30 cellular contexts compared by ENCODE assay signal in genomic region chr16:20380782-20381181, GRCh38. TPM values are rescaled to one million over a fixed set of nuclear protein-coding genes. Genes with fewer than 3 reads are reported as not detected.
"Had no signal": no experiment of that assay in that cellular context is flagged by ENCODE, and none has a peak within 500 bp of the region (broad histone marks: within the 10 kb centered on the region; RNA-seq: fewer than 3 reads in every experiment).

No MANE protein-coding gene starts in this region.

- H3K36me3 ChIP-seq: brain microvascular endothelial cell, cardiac muscle cell, SJCRH30 had no signal

- H3K36me3 Mint-ChIP-seq: activated naive CD4-positive, alpha-beta T cell treated with anti-CD3 and anti-CD28 coated beads, Interleukin-2, amount 50 U/mL, for 24 hours had no signal

- DNase-seq: activated CD4-positive, alpha-beta T cell treated with anti-CD3 and anti-CD28 coated beads for 36 hours; activated CD4-positive, alpha-beta T cell treated with anti-CD3 and anti-CD28 coated beads, Interleukin-2, amount 50 U/mL, for 1 hour; activated CD4-positive, CD25-positive, alpha-beta regulatory T cell; activated CD8-positive, alpha-beta T cell treated with anti-CD3 and anti-CD28 coated beads, Interleukin-2, amount 10 ng/mL, durations not matched to agents 7 days and 5 days; activated effector memory CD4-positive, alpha-beta T cell treated with Interleukin-2 at 50 U/mL for 16 hours; activated naive CD4-positive, alpha-beta T cell; activated T-cell treated with anti-CD3 and anti-CD28 coated beads, Interleukin-2, amount 50 U/mL, for 24 hours; brain microvascular endothelial cell; Kasumi-1; KBM-7; NCI-H1105 treated with DMSO at 0.1 percent for 48 hours; NCI-H1436 treated with DMSO at 0.1 percent for 48 hours; NCI-H187; NCI-H2081; NCI-H2171; NCI-H2227 treated with DMSO at 0.1 percent for 48 hours; NCI-H526; Right ventricle myocardium superior; RPMI8226; SJCRH30; SK-N-SH; T-helper 1 cell had no signal

- H3K4me3 Mint-ChIP-seq: activated CD4-positive, alpha-beta T cell treated with anti-CD3 and anti-CD28 coated beads for 36 hours; activated CD8-positive, alpha-beta T cell treated with anti-CD3 and anti-CD28 coated beads, Interleukin-2, amount 10 ng/mL, durations not matched to agents 7 days and 5 days; activated naive CD4-positive, alpha-beta T cell treated with anti-CD3 and anti-CD28 coated beads, Interleukin-2, amount 50 U/mL, for 24 hours; activated T-cell treated with anti-CD3 and anti-CD28 coated beads, Interleukin-2, amount 50 U/mL, for 24 hours; activated T-helper 1 cell treated with anti-CD3 and anti-CD28 coated beads, Interleukin-12 subunit alpha, Interleukin-12 subunit beta, Interleukin-2, Interleukin-4 antibody, amounts not matched to agents 30 ng/mL and 10 ng/mL and 1 ng/mL, durations not matched to agents 14 hours and 24 hours and 36 hours had no signal

- H3K9me3 ChIP-seq: SJCRH30, SK-N-SH had no signal

- H3K27ac Mint-ChIP-seq: activated CD4-positive, alpha-beta T cell treated with anti-CD3 and anti-CD28 coated beads for 36 hours; activated CD8-positive, alpha-beta T cell treated with anti-CD3 and anti-CD28 coated beads, Interleukin-2, amount 10 ng/mL, durations not matched to agents 7 days and 5 days; activated naive CD4-positive, alpha-beta T cell treated with anti-CD3 and anti-CD28 coated beads, Interleukin-2, amount 50 U/mL, for 24 hours; activated T-cell treated with anti-CD3 and anti-CD28 coated beads, Interleukin-2, amount 50 U/mL, for 24 hours; activated T-helper 1 cell treated with anti-CD3 and anti-CD28 coated beads, Interleukin-12 subunit alpha, Interleukin-12 subunit beta, Interleukin-2, Interleukin-4 antibody, amounts not matched to agents 30 ng/mL and 10 ng/mL and 1 ng/mL, durations not matched to agents 14 hours and 24 hours and 36 hours had no signal

- H3K27me3 ChIP-seq: brain microvascular endothelial cell, SJCRH30 had no signal

- H3K4me1 ChIP-seq: SJCRH30 had no signal

- FAIRE-seq: astrocyte had no signal

- ATAC-seq: activated CD4-positive, alpha-beta T cell treated with anti-CD3 and anti-CD28 coated beads for 36 hours; activated CD8-positive, alpha-beta T cell treated with anti-CD3 and anti-CD28 coated beads, Interleukin-2, amount 10 ng/mL, durations not matched to agents 7 days and 5 days had no signal

- H3K4me3 ChIP-seq: cardiac muscle cell, SJCRH30 had no signal

- H3K27ac ChIP-seq: brain microvascular endothelial cell, cardiac muscle cell, SJCRH30, VCaP had no signal

- H3K4me1 Mint-ChIP-seq: activated CD4-positive, alpha-beta T cell treated with anti-CD3 and anti-CD28 coated beads for 36 hours; activated naive CD4-positive, alpha-beta T cell treated with anti-CD3 and anti-CD28 coated beads, Interleukin-2, amount 50 U/mL, for 24 hours had no signal

- H3K9me3 Mint-ChIP-seq: activated naive CD4-positive, alpha-beta T cell treated with anti-CD3 and anti-CD28 coated beads, Interleukin-2, amount 50 U/mL, for 24 hours; activated T-cell treated with anti-CD3 and anti-CD28 coated beads, Interleukin-2, amount 50 U/mL, for 24 hours; activated T-helper 1 cell treated with anti-CD3 and anti-CD28 coated beads, Interleukin-12 subunit alpha, Interleukin-12 subunit beta, Interleukin-2, Interleukin-4 antibody, amounts not matched to agents 30 ng/mL and 10 ng/mL and 1 ng/mL, durations not matched to agents 14 hours and 24 hours and 36 hours had no signal

RNA-seq across cellular contexts. Expression of gene PDILT, which starts 23.8 kb away (rescaled TPM):
- total RNA-seq: activated CD4-positive, alpha-beta T cell treated with anti-CD3 and anti-CD28 coated beads for 36 hours; activated CD8-positive, alpha-beta T cell treated with anti-CD3 and anti-CD28 coated beads, Interleukin-2, amount 10 ng/mL, durations not matched to agents 7 days and 5 days; activated T-helper 1 cell treated with anti-CD3 and anti-CD28 coated beads, Interleukin-12 subunit alpha, Interleukin-12 subunit beta, Interleukin-2, Interleukin-4 antibody, amounts not matched to agents 30 ng/mL and 10 ng/mL and 1 ng/mL, durations not matched to agents 14 hours and 24 hours and 36 hours; astrocyte; cardiac muscle cell; NCI-H460; OCI-LY7; Right ventricle myocardium superior; SJCRH30; T-helper 2 cell treated with Interferon-gamma antibody and Interleukin-4, amounts not matched to agents 100 ng/mL and 5 ng/mL, for 36 hours had no signal
- polyA plus RNA-seq: cardiac muscle cell, SK-N-SH had no signal

RNA-seq across cellular contexts. Expression of gene UMOD, which starts 28.3 kb away (rescaled TPM):
- total RNA-seq: activated CD4-positive, alpha-beta T cell treated with anti-CD3 and anti-CD28 coated beads for 36 hours; activated CD8-positive, alpha-beta T cell treated with anti-CD3 and anti-CD28 coated beads, Interleukin-2, amount 10 ng/mL, durations not matched to agents 7 days and 5 days; activated T-helper 1 cell treated with anti-CD3 and anti-CD28 coated beads, Interleukin-12 subunit alpha, Interleukin-12 subunit beta, Interleukin-2, Interleukin-4 antibody, amounts not matched to agents 30 ng/mL and 10 ng/mL and 1 ng/mL, durations not matched to agents 14 hours and 24 hours and 36 hours; astrocyte; cardiac muscle cell; NCI-H460; OCI-LY7; Right ventricle myocardium superior; SJCRH30; T-helper 2 cell treated with Interferon-gamma antibody and Interleukin-4, amounts not matched to agents 100 ng/mL and 5 ng/mL, for 36 hours had no signal
- polyA plus RNA-seq: cardiac muscle cell, SK-N-SH had no signal

RNA-seq across cellular contexts. Expression of gene ACSM5, which starts 28.6 kb away (rescaled TPM):
- total RNA-seq: activated CD4-positive, alpha-beta T cell treated with anti-CD3 and anti-CD28 coated beads for 36 hours; activated CD8-positive, alpha-beta T cell treated with anti-CD3 and anti-CD28 coated beads, Interleukin-2, amount 10 ng/mL, durations not matched to agents 7 days and 5 days; activated T-helper 1 cell treated with anti-CD3 and anti-CD28 coated beads, Interleukin-12 subunit alpha, Interleukin-12 subunit beta, Interleukin-2, Interleukin-4 antibody, amounts not matched to agents 30 ng/mL and 10 ng/mL and 1 ng/mL, durations not matched to agents 14 hours and 24 hours and 36 hours; astrocyte; cardiac muscle cell; NCI-H460; OCI-LY7; SJCRH30; T-helper 2 cell treated with Interferon-gamma antibody and Interleukin-4, amounts not matched to agents 100 ng/mL and 5 ng/mL, for 36 hours had no signal
- polyA plus RNA-seq: SK-N-SH had no signal

RNA-seq across cellular contexts. Expression of gene GP2, which starts 53.5 kb away (rescaled TPM):
- total RNA-seq: activated CD4-positive, alpha-beta T cell treated with anti-CD3 and anti-CD28 coated beads for 36 hours; activated CD8-positive, alpha-beta T cell treated with anti-CD3 and anti-CD28 coated beads, Interleukin-2, amount 10 ng/mL, durations not matched to agents 7 days and 5 days; activated T-helper 1 cell treated with anti-CD3 and anti-CD28 coated beads, Interleukin-12 subunit alpha, Interleukin-12 subunit beta, Interleukin-2, Interleukin-4 antibody, amounts not matched to agents 30 ng/mL and 10 ng/mL and 1 ng/mL, durations not matched to agents 14 hours and 24 hours and 36 hours; astrocyte; cardiac muscle cell; NCI-H460; OCI-LY7; Right ventricle myocardium superior; SJCRH30; T-helper 2 cell treated with Interferon-gamma antibody and Interleukin-4, amounts not matched to agents 100 ng/mL and 5 ng/mL, for 36 hours had no signal
- polyA plus RNA-seq: cardiac muscle cell, SK-N-SH had no signal
